Comparison of ENCODE assay signal across 21 cellular contexts in genomic region chr17:17200831-17201230, GRCh38. TPM values are rescaled to one million over a fixed set of nuclear protein-coding genes. Genes with fewer than 3 reads are reported as not detected.
DNase-seq lines count a peak whose midpoint lies in the region; ATAC-seq and TF ChIP-seq lines count a peak whose summit lies in the region.
"Had no signal": no experiment of that assay in that cellular context is flagged by ENCODE, and none has a peak within 500 bp of the region (broad histone marks: within the 10 kb centered on the region; RNA-seq: fewer than 3 reads in every experiment).

No MANE protein-coding gene starts in this region.

- no peak for TF ChIP-seq POLR2A in tibial nerve (IDR thresholded peaks at IDR 0.05)

- H3K9me3 Mint-ChIP-seq in activated CD4-positive, alpha-beta memory T cell treated with anti-CD3 and anti-CD28 coated beads, Interleukin-2, amount 10 ng/mL, durations not matched to agents 7 days and 5 days, result no peaks in the 10 kb centered on the region
- no peaks in the 10 kb centered on the region for H3K9me3 Mint-ChIP-seq in activated CD4-positive, alpha-beta memory T cell treated with anti-CD3 and anti-CD28 coated beads for 36 hours
- H3K9me3 Mint-ChIP-seq in nephron progenitor cell, result no peaks in the 10 kb centered on the region
- H3K9me3 Mint-ChIP-seq: effector memory CD8-positive, alpha-beta T cell; neural progenitor cell had no signal

- H3K4me3 Mint-ChIP-seq in activated CD4-positive, alpha-beta memory T cell treated with anti-CD3 and anti-CD28 coated beads, Interleukin-2, amount 10 ng/mL, durations not matched to agents 7 days and 5 days, result no peak overlapping the region
- no peak overlapping the region for H3K4me3 Mint-ChIP-seq in activated CD4-positive, alpha-beta memory T cell treated with anti-CD3 and anti-CD28 coated beads for 36 hours
- no peak overlapping the region for H3K4me3 Mint-ChIP-seq in nephron progenitor cell
- no peak overlapping the region for H3K4me3 Mint-ChIP-seq in T-helper 17 cell
- H3K4me3 Mint-ChIP-seq: effector memory CD8-positive, alpha-beta T cell; neural progenitor cell had no signal

- DNase-seq in activated CD4-positive, alpha-beta memory T cell treated with anti-CD3 and anti-CD28 coated beads, Interleukin-2, amount 10 ng/mL, durations not matched to agents 7 days and 5 days, result no peak
- DNase-seq in activated CD4-positive, alpha-beta memory T cell treated with anti-CD3 and anti-CD28 coated beads for 36 hours, result no peak
- DNase-seq in fibroblast of gingiva (ENCODE audit: low read depth) (peak; percentile 29), nephron progenitor cell (no peak), tibial nerve (ENCODE audit: low spot score in 2 of 2) (peak in 1 of 2 donors; percentile 53), NCI-H82 treated with DMSO at 0.1 percent for 48 hours (lab: John Stamatoyannopoulos, UW; ENCODE audit: unreplicated experiment) (no peak), T-helper 17 cell (no peak)
- DNase-seq: cerebellar nuclear complex; effector memory CD8-positive, alpha-beta T cell; hippocampal formation; KBM-7; mesendoderm; MV-4-11; NCI-H2029; NCI-H446; retina; tibial artery had no signal

- no peak for ATAC-seq in HG03460 (IDR thresholded peaks at IDR 0.05; ENCODE audit: unreplicated experiment)
- ATAC-seq in T-helper 17 cell, result no peak
- ATAC-seq: effector memory CD8-positive, alpha-beta T cell had no signal

- WGBS in tibial nerve, 2 donors, result 16 to 24% methylated on average over 5 of the region's 5 CpGs

- CTCF ChIA-PET in activated CD4-positive, alpha-beta memory T cell treated with anti-CD3 and anti-CD28 coated beads, Interleukin-2, amount 10 ng/mL, durations not matched to agents 7 days and 5 days (lab: Charles Lee), result interaction anchor here (1.2 to 1.3 kb wide), 2 partner anchors 15 to 25 kb away, joined by 3 to 5 read pairs; no protein-coding TSS in a partner anchor
- CTCF ChIA-PET in activated CD4-positive, alpha-beta memory T cell treated with anti-CD3 and anti-CD28 coated beads for 36 hours (lab: Charles Lee), result interaction anchor here (1.4 to 1.5 kb wide), 2 partner anchors 11 to 59 kb away, joined by 4 read pairs; no protein-coding TSS in a partner anchor

- no peaks in the 10 kb centered on the region for H3K27me3 Mint-ChIP-seq in activated CD4-positive, alpha-beta memory T cell treated with anti-CD3 and anti-CD28 coated beads, Interleukin-2, amount 10 ng/mL, durations not matched to agents 7 days and 5 days
- H3K27me3 Mint-ChIP-seq in activated CD4-positive, alpha-beta memory T cell treated with anti-CD3 and anti-CD28 coated beads for 36 hours, result no peaks in the 10 kb centered on the region
- H3K27me3 Mint-ChIP-seq in nephron progenitor cell (ENCODE audit: low read depth, poor library complexity) (peaks cover 9% of the 10 kb centered on the region), T-helper 17 cell (no peaks in the 10 kb centered on the region)
- H3K27me3 Mint-ChIP-seq: effector memory CD8-positive, alpha-beta T cell had no signal

- peaks cover 0 to 15% (median 0%) of the 10 kb centered on the region in 3 donors for H3K36me3 ChIP-seq in tibial nerve
- H3K36me3 ChIP-seq: neural progenitor cell had no signal

- POLR2A ChIA-PET in activated CD4-positive, alpha-beta memory T cell treated with anti-CD3 and anti-CD28 coated beads, Interleukin-2, amount 10 ng/mL, durations not matched to agents 7 days and 5 days (lab: Charles Lee), result interaction anchor here (1.2 kb wide), 1 partner anchor 23 kb away, joined by 4 read pairs; no protein-coding TSS in a partner anchor
- POLR2A ChIA-PET in activated CD4-positive, alpha-beta memory T cell treated with anti-CD3 and anti-CD28 coated beads for 36 hours (lab: Charles Lee), result interaction anchor here (0.8 to 1.5 kb wide), 3 partner anchors 9 to 25 kb away, joined by 3 to 4 read pairs (median 3); no protein-coding TSS in a partner anchor

- no peak for TF ChIP-seq EP300 in tibial nerve (IDR thresholded peaks at IDR 0.05)

- intact Hi-C loops in activated CD4-positive, alpha-beta memory T cell treated with anti-CD3 and anti-CD28 coated beads for 36 hours (cut with micrococcal nuclease), result no loop called here

- no peaks in the 10 kb centered on the region for H3K27me3 ChIP-seq in tibial nerve
- H3K27me3 ChIP-seq: ascending aorta, neural progenitor cell, tibial artery had no signal

- H3K27ac ChIP-seq in tibial nerve, result peak overlapping the region in 3 of 4 donors; percentile 9 to 83 (median 80)
- H3K27ac ChIP-seq: 22Rv1, ascending aorta, neural progenitor cell, tibial artery had no signal

- H3K4me1 Mint-ChIP-seq in activated CD4-positive, alpha-beta memory T cell treated with anti-CD3 and anti-CD28 coated beads, Interleukin-2, amount 10 ng/mL, durations not matched to agents 7 days and 5 days, result peaks cover 36% of the 10 kb centered on the region
- peaks cover 30% of the 10 kb centered on the region for H3K4me1 Mint-ChIP-seq in activated CD4-positive, alpha-beta memory T cell treated with anti-CD3 and anti-CD28 coated beads for 36 hours (ENCODE audit: low read depth)
- H3K4me1 Mint-ChIP-seq in nephron progenitor cell, result peaks cover 26% of the 10 kb centered on the region
- H3K4me1 Mint-ChIP-seq in T-helper 17 cell, result peaks cover 31% of the 10 kb centered on the region

- TF ChIP-seq CTCF in nephron progenitor cell (IDR thresholded peaks at IDR 0.05), result no peak
- no peak for TF ChIP-seq CTCF in tibial nerve (IDR thresholded peaks at IDR 0.05)

- peak overlapping the region; percentile 19 for H3K27ac Mint-ChIP-seq in activated CD4-positive, alpha-beta memory T cell treated with anti-CD3 and anti-CD28 coated beads, Interleukin-2, amount 10 ng/mL, durations not matched to agents 7 days and 5 days
- H3K27ac Mint-ChIP-seq in activated CD4-positive, alpha-beta memory T cell treated with anti-CD3 and anti-CD28 coated beads for 36 hours, result no peak overlapping the region
- H3K27ac Mint-ChIP-seq in nephron progenitor cell (peak overlapping the region; percentile 62), T-helper 17 cell (no peak overlapping the region)
- H3K27ac Mint-ChIP-seq: neural progenitor cell had no signal

- H3K4me3 ChIP-seq in tibial nerve, result no peak overlapping the region
- H3K4me3 ChIP-seq: ascending aorta, neural progenitor cell, tibial artery had no signal

- peaks cover 0 to 63% (median 35%) of the 10 kb centered on the region in 4 donors for H3K4me1 ChIP-seq in tibial nerve

- H3K36me3 Mint-ChIP-seq in activated CD4-positive, alpha-beta memory T cell treated with anti-CD3 and anti-CD28 coated beads, Interleukin-2, amount 10 ng/mL, durations not matched to agents 7 days and 5 days (ENCODE audit: low read depth), result peaks cover 26% of the 10 kb centered on the region
- peaks cover 22% of the 10 kb centered on the region for H3K36me3 Mint-ChIP-seq in activated CD4-positive, alpha-beta memory T cell treated with anti-CD3 and anti-CD28 coated beads for 36 hours
- H3K36me3 Mint-ChIP-seq in nephron progenitor cell (ENCODE audit: low read depth) (no peaks in the 10 kb centered on the region), T-helper 17 cell (ENCODE audit: low read depth) (peaks cover 3% of the 10 kb centered on the region)
- H3K36me3 Mint-ChIP-seq: neural progenitor cell had no signal

- H3K9me3 ChIP-seq in tibial nerve, result no peaks in the 10 kb centered on the region
- H3K9me3 ChIP-seq in T-helper 17 cell (ENCODE audit: control insufficient read depth, low read length, poor library complexity, severe bottlenecking), result no peaks in the 10 kb centered on the region
- H3K9me3 ChIP-seq: ascending aorta, tibial artery had no signal

RNA-seq across cellular contexts. Expression of gene PLD6, which starts 5.3 kb away (rescaled TPM):
- 1 to 10 TPM; 6.3 to 6.6 TPM for total RNA-seq in activated CD4-positive, alpha-beta memory T cell treated with anti-CD3 and anti-CD28 coated beads, Interleukin-2, amount 10 ng/mL, durations not matched to agents 7 days and 5 days
- total RNA-seq in activated CD4-positive, alpha-beta memory T cell treated with anti-CD3 and anti-CD28 coated beads for 36 hours, result 1 to 10 TPM; 9.3 to 9.4 TPM
- 10 to 100 TPM in 1 of 4 donors, 1 to 10 TPM in 3; 6.0 to 11.1 (median 8.2) TPM for total RNA-seq in tibial nerve
- 10 to 100 TPM; 13.2 to 15.3 TPM for total RNA-seq in T-helper 17 cell

RNA-seq across cellular contexts. Expression of gene FLCN, which starts 36.1 kb away (rescaled TPM):
- 10 to 100 TPM; 48.8 to 53.1 TPM for total RNA-seq in activated CD4-positive, alpha-beta memory T cell treated with anti-CD3 and anti-CD28 coated beads, Interleukin-2, amount 10 ng/mL, durations not matched to agents 7 days and 5 days
- total RNA-seq in activated CD4-positive, alpha-beta memory T cell treated with anti-CD3 and anti-CD28 coated beads for 36 hours, result 10 to 100 TPM; 24.0 to 24.6 TPM
- total RNA-seq in tibial nerve, result 10 to 100 TPM; 71.5 to 85.9 (median 76.6) TPM
- 10 to 100 TPM; 34.1 to 44.9 TPM for total RNA-seq in T-helper 17 cell

Comparison
In these comparisons a context has a peak if more than half of its experiments do, and no peak if none do; other contexts are left out.
1. H3K27ac Mint-ChIP-seq: peak in activated CD4-positive, alpha-beta memory T cell treated with anti-CD3 and anti-CD28 coated beads, Interleukin-2, amount 10 ng/mL, durations not matched to agents 7 days and 5 days (single experiment) and nephron progenitor cell (single experiment); none in activated CD4-positive, alpha-beta memory T cell treated with anti-CD3 and anti-CD28 coated beads for 36 hours (single experiment) and T-helper 17 cell (single experiment).